In the genomic region with DNA sequence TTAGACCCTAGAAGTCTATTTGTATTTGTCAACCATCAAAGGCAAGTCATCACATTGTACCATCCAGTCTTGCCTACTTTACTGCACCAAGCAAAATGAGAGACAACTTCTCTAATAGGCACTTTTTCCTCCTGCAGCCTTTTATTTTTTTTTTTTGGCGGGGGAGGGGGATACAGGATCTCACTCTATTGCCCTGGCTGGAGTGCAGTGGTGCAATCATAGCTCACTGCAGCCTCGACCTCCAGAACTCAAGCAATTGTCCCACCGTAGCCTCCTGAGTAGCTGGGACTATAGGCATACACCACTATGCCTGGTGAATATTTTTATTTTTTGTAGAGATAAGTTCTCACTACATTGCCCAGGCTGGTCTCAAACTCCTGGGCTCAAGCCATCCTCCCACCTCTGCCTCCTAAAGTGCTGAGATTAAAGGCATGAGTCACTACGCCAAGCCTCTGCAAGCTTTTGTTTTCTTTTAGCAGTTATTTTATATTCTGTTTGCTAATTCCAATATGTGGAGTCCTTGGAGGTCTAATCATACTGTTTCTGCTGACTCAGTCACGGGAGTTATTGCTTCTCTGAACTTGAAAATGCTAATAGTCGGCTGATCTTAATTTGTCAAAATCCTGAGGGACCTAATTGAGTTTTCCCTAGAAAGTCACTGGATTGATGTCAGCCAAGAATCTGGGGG, we compare ENCODE assay signal across 18 cellular contexts. TPM values are rescaled to one million over a fixed set of nuclear protein-coding genes. Genes with fewer than 3 reads are reported as not detected.
DNase-seq lines count a peak whose midpoint lies in the region; ATAC-seq, FAIRE-seq and TF ChIP-seq lines count a peak whose summit lies in the region.
"Had no signal": no experiment of that assay in that cellular context is flagged by ENCODE, and none has a peak within 500 bp of the region (broad histone marks: within the 10 kb centered on the region; RNA-seq: fewer than 3 reads in every experiment).

No MANE protein-coding gene starts in this region.

- no peaks in the 10 kb centered on the region for H3K36me3 ChIP-seq in HCT116 (ENCODE audit: control insufficient read depth in 1 of 2, insufficient read depth in 2 of 2, low read length in 2 of 2)
- H3K36me3 ChIP-seq: neural progenitor cell, stomach had no signal

- RAD21 ChIA-PET in HCT116 (lab: Charles Lee; ENCODE audit: low non-redundant PET in 1 of 2, low total read pairs in 2 of 2, uncharacterized antibody in 2 of 2, unreplicated experiment in 2 of 2), result no interaction called here

- POLR2A ChIA-PET in A549 (lab: Yijun Ruan, JAX), result no interaction called here
- POLR2A ChIA-PET in HCT116 (lab: Charles Lee), result interaction anchor here (0.8 kb wide), 1 partner anchor 9 kb away, joined by 3 read pairs; no protein-coding TSS in a partner anchor

- H3K9me3 Mint-ChIP-seq in activated naive CD8-positive, alpha-beta T cell treated with anti-CD3 and anti-CD28 coated beads, Interleukin-2, amount 50 U/mL, for 24 hours, result peaks cover 21% of the 10 kb centered on the region
- peaks cover 6 to 19% (median 10%) of the 10 kb centered on the region in 7 donors for H3K9me3 Mint-ChIP-seq in CD14-positive monocyte

- TF ChIP-seq POLR2A in A549 (IDR thresholded peaks at IDR 0.05; ENCODE audit: low read length), result no peak
- no peak for TF ChIP-seq POLR2A in HCT116 (IDR thresholded peaks at IDR 0.05; ENCODE audit: borderline replicate concordance, extremely low read depth, insufficient read depth, insufficient read length)

- no peaks in the 10 kb centered on the region for H3K9me2 ChIP-seq in HCT116 (ENCODE audit: insufficient read depth)

- no peaks in the 10 kb centered on the region for H4K20me1 ChIP-seq in HCT116 (ENCODE audit: insufficient read depth)

- H3K9me3 ChIP-seq in A549 (peaks cover 10% of the 10 kb centered on the region; the same call in 1 of the 3 replicates), HCT116 (ENCODE audit: control insufficient read depth in 1 of 2, insufficient read depth in 1 of 2, low read depth in 1 of 2, low read length in 2 of 2) (no peaks in the 10 kb centered on the region; a peak in 1 of 4 replicates)

- H3K27ac ChIP-seq in A549 (peak overlapping the region; percentile 42 to 64; a peak in 5 of 6 replicates), HCT116 (ENCODE audit: low read depth, low read length) (no peak overlapping the region)
- H3K27ac ChIP-seq: neural progenitor cell, stomach had no signal

- intact Hi-C loops in HCT116 (cut with micrococcal nuclease) (no loop called here), CD14-positive monocyte (cut with micrococcal nuclease) (no loop called here)

- H3K4me2 ChIP-seq in A549 (peak overlapping the region; percentile 54), HCT116 (ENCODE audit: low read length) (peak overlapping the region; percentile 15; the same call in 1 of the 2 replicates)
- H3K4me2 ChIP-seq: neural progenitor cell had no signal

- ATAC-seq in A549, result peak in 1 of 2 experiments; percentile 55; a peak in 3 of 6 replicates
- ATAC-seq in HCT116, result no peak
- no peak for ATAC-seq in GM21447 (IDR thresholded peaks at IDR 0.05; ENCODE audit: unreplicated experiment)
- no peak for ATAC-seq in activated naive CD8-positive, alpha-beta T cell treated with anti-CD3 and anti-CD28 coated beads, Interleukin-2, amount 50 U/mL, for 24 hours

- H3K4me3 Mint-ChIP-seq in activated naive CD8-positive, alpha-beta T cell treated with anti-CD3 and anti-CD28 coated beads, Interleukin-2, amount 50 U/mL, for 24 hours, result no peak overlapping the region
- H3K4me3 Mint-ChIP-seq in CD14-positive monocyte, result no peak overlapping the region
- H3K4me3 Mint-ChIP-seq: immature natural killer cell, neural progenitor cell had no signal

- no peak overlapping the region for H3K27ac Mint-ChIP-seq in activated naive CD8-positive, alpha-beta T cell treated with anti-CD3 and anti-CD28 coated beads, Interleukin-2, amount 50 U/mL, for 24 hours
- no peak overlapping the region for H3K27ac Mint-ChIP-seq in CD14-positive monocyte
- H3K27ac Mint-ChIP-seq: neural progenitor cell had no signal

- TF ChIP-seq EP300 in A549 (IDR thresholded peaks at IDR 0.05), result no peak

- no peak for FAIRE-seq in A549 (lab: Jason Lieb, UNC)
- no peak for FAIRE-seq in RCC 7860 (lab: Jason Lieb, UNC)

- TF ChIP-seq RAD21 in A549 (conservative IDR thresholded peaks at IDR 0.05 in 1 of 2, IDR thresholded peaks at IDR 0.05 in 1 of 2) (no peak), HCT116 (IDR thresholded peaks at IDR 0.05; ENCODE audit: low read depth) (no peak)

- no peaks in the 10 kb centered on the region for H3K27me3 ChIP-seq in HCT116 (ENCODE audit: insufficient read depth, low read length)
- H3K27me3 ChIP-seq: neural progenitor cell, stomach had no signal

- peaks cover 8% of the 10 kb centered on the region for H3K36me3 Mint-ChIP-seq in activated naive CD8-positive, alpha-beta T cell treated with anti-CD3 and anti-CD28 coated beads, Interleukin-2, amount 50 U/mL, for 24 hours (ENCODE audit: low read depth)
- no peaks in the 10 kb centered on the region for H3K36me3 Mint-ChIP-seq in CD14-positive monocyte
- H3K36me3 Mint-ChIP-seq: neural progenitor cell had no signal

- no peak overlapping the region for H3K9ac ChIP-seq in HCT116 (ENCODE audit: low read length)
- H3K9ac ChIP-seq: neural progenitor cell had no signal

- H3K4me1 Mint-ChIP-seq in activated naive CD8-positive, alpha-beta T cell treated with anti-CD3 and anti-CD28 coated beads, Interleukin-2, amount 50 U/mL, for 24 hours, result peaks cover 3% of the 10 kb centered on the region
- peaks cover 4% of the 10 kb centered on the region for H3K4me1 Mint-ChIP-seq in CD14-positive monocyte
- H3K4me1 Mint-ChIP-seq: neural progenitor cell had no signal

- no peaks in the 10 kb centered on the region for H3K79me2 ChIP-seq in HCT116 (ENCODE audit: insufficient read depth, low read length)

- BruUV-seq in HCT116 (replicated peaks; lab: Mats Ljungman, UMichigan), result no TSS peak

- H3K4me3 ChIP-seq in A549, result no peak overlapping the region
- H3K4me3 ChIP-seq in HCT116 (replicated peaks in 1 of 2; ENCODE audit: low read depth in 1 of 2, low read length in 2 of 2), result no peak overlapping the region
- no peak overlapping the region for H3K4me3 ChIP-seq in fibroblast of pulmonary artery (replicated peaks; ENCODE audit: low read depth, low read length)
- H3K4me3 ChIP-seq: neural progenitor cell, skin epidermis, stomach had no signal

- H3K4me1 ChIP-seq in A549 (peaks cover 21% of the 10 kb centered on the region), HCT116 (ENCODE audit: control insufficient read depth in 1 of 2, insufficient read depth in 2 of 2, low read length in 2 of 2) (peaks cover 0 to 15% of the 10 kb centered on the region in 2 experiments; a peak in 2 of 4 replicates)
- H3K4me1 ChIP-seq: neural progenitor cell had no signal

- TF ChIP-seq CTCF in A549 (IDR thresholded peaks at IDR 0.05), result no peak
- no peak for TF ChIP-seq CTCF in HCT116 (IDR thresholded peaks at IDR 0.05 in 2 of 3, conservative IDR thresholded peaks at IDR 0.05 in 1 of 3; ENCODE audit: borderline replicate concordance in 1 of 3, insufficient read depth in 1 of 3, low read depth in 2 of 3, low read length in 2 of 3)
- no peak for TF ChIP-seq CTCF in fibroblast of pulmonary artery (IDR thresholded peaks at IDR 0.05; ENCODE audit: low read length, missing control alignments)
- no peak for TF ChIP-seq CTCF in CD14-positive monocyte (IDR thresholded peaks at IDR 0.05)

- no peak for DNase-seq in A549 (ENCODE audit: low read depth in 1 of 2, low spot score in 1 of 2)
- no peak for DNase-seq in HCT116 (ENCODE audit: low read depth, low spot score)
- DNase-seq in amniotic epithelial cell (ENCODE audit: low read depth), result peak; percentile 69
- peak; percentile 76 for DNase-seq in fibroblast of pulmonary artery (ENCODE audit: low read depth)
- DNase-seq in RCC 7860 (ENCODE audit: low spot score), result no peak
- DNase-seq in activated naive CD8-positive, alpha-beta T cell treated with anti-CD3 and anti-CD28 coated beads, Interleukin-2, amount 50 U/mL, for 24 hours, result no peak
- no peak for DNase-seq in CD14-positive monocyte (ENCODE audit: low spot score)
- DNase-seq: activated CD4-positive, alpha-beta T cell treated with anti-CD3 and anti-CD28 coated beads for 4 hours; activated T-cell treated with anti-CD3 and anti-CD28 coated beads, Interleukin-2, amount 50 U/mL, for 48 hours; aorta; immature natural killer cell; SHP77; stomach had no signal

- no peaks in the 10 kb centered on the region for H3K27me3 Mint-ChIP-seq in activated naive CD8-positive, alpha-beta T cell treated with anti-CD3 and anti-CD28 coated beads, Interleukin-2, amount 50 U/mL, for 24 hours
- H3K27me3 Mint-ChIP-seq in CD14-positive monocyte (ENCODE audit: low read depth in 3 of 3), result peaks cover 3 to 11% (median 5%) of the 10 kb centered on the region in 3 donors

- H2AFZ ChIP-seq in HCT116 (ENCODE audit: low read depth, low read length, poor library complexity, severe bottlenecking), result no peak overlapping the region
- H2AFZ ChIP-seq: neural progenitor cell had no signal

- CTCF ChIA-PET in A549 (lab: Yijun Ruan, JAX) (interaction anchor here (1.3 kb wide), 1 partner anchor 81 kb away, joined by 3 read pairs; no protein-coding TSS in a partner anchor), HCT116 (lab: Charles Lee) (no interaction called here)

- WGBS in A549 (ENCODE audit: missing lambda C conversion rate), result 44% methylated on average over 6 of the region's 6 CpGs

TF ChIP-seq in A549, 52 proteins besides CTCF, POLR2A, EP300 and RAD21 (continues in another document):
- TF ChIP-seq JUNB (IDR thresholded peaks at IDR 0.05) (0 out of 2 replicates have a peak, but pooled peaks have one; percentile 19), FOSL2 (IDR thresholded peaks at IDR 0.05) (no peak), FOSL2 (CRISPR knock-in tag; IDR thresholded peaks at IDR 0.05) (peak; percentile 51)

TF ChIP-seq in HCT116, 20 proteins besides CTCF, POLR2A, EP300 and RAD21 (continues in another document):
- TF ChIP-seq ELF1 (IDR thresholded peaks at IDR 0.05; ENCODE audit: borderline replicate concordance, low read depth), result no peak

RNA-seq across cellular contexts. Expression of gene KPNA7, which starts 14.2 kb away (rescaled TPM):
- polyA plus RNA-seq in A549 (2011; rRNA removed) (0.48 and 0.53 TPM in 2 replicates), A549 (2017; fragmentation: RNase III; extraction: RNeasy Plus Mini Kit Qiagen cat#74134 plus additional on column Dnase treatment) (0.28 to 0.53 TPM (median 0.41 TPM) in 3 replicates), CD14-positive monocyte (not detected)
- polyA plus RNA-seq in A549 (2012; cell fraction: cytosol; rRNA removed), result 0.22 and 0.38 TPM in 2 replicates
- polyA plus RNA-seq in A549 (2012; cell fraction: nucleus; rRNA removed), result 0.36 and 0.38 TPM in 2 replicates
- polyA minus RNA-seq in A549 (2011; rRNA and poly(A)+ RNA removed), result 0.29 and 0.83 TPM in 2 replicates
- not detected for total RNA-seq in HCT116 (2021; ENCODE audit: unreplicated experiment)
- polyA plus RNA-seq in HCT116 (2012), result 0.03 and 0.35 TPM in 2 replicates
- total RNA-seq: aorta, glomerular endothelial cell, mesenteric fat pad had no signal
- polyA plus RNA-seq: aorta, immature natural killer cell had no signal

RNA-seq across cellular contexts. Expression of gene SMURF1, which starts 49.8 kb away (rescaled TPM):
- polyA plus RNA-seq in A549 (2011; rRNA removed), result 21.5 and 22.1 TPM in 2 replicates
- polyA plus RNA-seq in A549 (2012; cell fraction: cytosol; rRNA removed), result 8.6 and 10.8 TPM in 2 replicates
- polyA plus RNA-seq in A549 (2012; cell fraction: nucleus; rRNA removed), result 23.9 and 34.3 TPM in 2 replicates
- 13.3 to 15.4 TPM (median 13.8 TPM) in 3 replicates for polyA plus RNA-seq in A549 (2017; fragmentation: RNase III; extraction: RNeasy Plus Mini Kit Qiagen cat#74134 plus additional on column Dnase treatment)
- 20.1 and 20.5 TPM in 2 replicates for polyA minus RNA-seq in A549 (2011; rRNA and poly(A)+ RNA removed)
- 24.6 TPM for total RNA-seq in HCT116 (2021; ENCODE audit: unreplicated experiment)
- 12.8 and 17.1 TPM in 2 replicates for polyA plus RNA-seq in HCT116 (2012)
- 1 to 10 TPM in 1 of 2 donors, under 1 TPM in 1; 0.48 to 1.6 TPM for polyA plus RNA-seq in CD14-positive monocyte

Comparison
In these comparisons a context has a peak if more than half of its experiments do, and no peak if none do; other contexts are left out.
1. DNase-seq: peak in amniotic epithelial cell (single experiment) and fibroblast of pulmonary artery (single experiment); none in A549 (0 of 2), HCT116 (single experiment), RCC 7860 (single experiment), activated naive CD8-positive, alpha-beta T cell treated with anti-CD3 and anti-CD28 coated beads, Interleukin-2, amount 50 U/mL, for 24 hours (single experiment) and CD14-positive monocyte (single experiment).